1 cellular context compared by ENCODE assay signal in genomic region chr9:109399258-109399767, GRCh38.
TF ChIP-seq lines count a peak whose summit lies in the region.

No MANE protein-coding gene starts in this region.

TF ChIP-seq in GM12878, 131 proteins besides CTCF, POLR2A, EP300 and RAD21 (continued from another document):
- TF ChIP-seq CUX1 (IDR thresholded peaks at IDR 0.05; ENCODE audit: insufficient replicate concordance, low read depth, low read length) (peak; percentile 59), POU2F2 (IDR thresholded peaks at IDR 0.05; ENCODE audit: borderline replicate concordance, low read depth, low read length) (peak; percentile 91; the same call in 2 of the 3 replicates), PAX5 (IDR thresholded peaks at IDR 0.05; ENCODE audit: borderline replicate concordance, low read depth, low read length) (peak; percentile 57; the same call in 1 of the 2 replicates), IKZF2 (IDR thresholded peaks at IDR 0.05) (peak in 1 of 2 experiments; percentile 35; a peak in 1 of 4 replicates), TCF3 (IDR thresholded peaks at IDR 0.05; ENCODE audit: borderline replicate concordance, insufficient read depth, low read depth, low read length) (peak; percentile 20; the same call in 1 of the 2 replicates), BCL11A (IDR thresholded peaks at IDR 0.05; ENCODE audit: low read depth, low read length) (no peak), USF2 (IDR thresholded peaks at IDR 0.05; ENCODE audit: borderline replicate concordance, low read depth, low read length) (no peak), BMI1 (IDR thresholded peaks at IDR 0.05; ENCODE audit: borderline replicate concordance) (no peak), GATAD2B (conservative IDR thresholded peaks at IDR 0.05; ENCODE audit: low read depth) (0 out of 2 replicates have a peak, but pooled peaks have one; percentile 28), SREBF1 (IDR thresholded peaks at IDR 0.05; ENCODE audit: low read length) (peak; percentile 43; the same call in 1 of the 2 replicates), IKZF1 (conservative IDR thresholded peaks at IDR 0.05) (peak; percentile 53), MYC (IDR thresholded peaks at IDR 0.05; ENCODE audit: insufficient read depth, insufficient read length, insufficient replicate concordance, low read length, severe bottlenecking) (no peak), CHD4 (IDR thresholded peaks at IDR 0.05) (no peak), ZNF217 (IDR thresholded peaks at IDR 0.05) (peak; percentile 97)
